25 cellular contexts compared by ENCODE assay signal in genomic region chr18:8773980-8774379, GRCh38.
A peak's percentile ranks its signal among the peaks of the same experiment; 100 is the strongest.
DNase-seq lines count a peak whose midpoint lies in the region; ATAC-seq, FAIRE-seq and TF ChIP-seq lines count a peak whose summit lies in the region.
"Had no signal": no experiment of that assay in that cellular context is flagged by ENCODE, and none has a peak within 500 bp of the region (broad histone marks: within the 10 kb centered on the region; RNA-seq: fewer than 3 reads in every experiment).

No MANE protein-coding gene starts in this region.

- H3K4me3 Mint-ChIP-seq in progenitor cell of endocrine pancreas (ENCODE audit: low read depth) (no peak overlapping the region), glutamatergic neuron (ENCODE audit: unreplicated experiment) (no peak overlapping the region)
- H3K4me3 Mint-ChIP-seq: activated naive CD8-positive, alpha-beta T cell treated with anti-CD3 and anti-CD28 coated beads, Interleukin-2, amount 50 U/mL, for 24 hours; IgD-negative memory B cell; nephron; T-helper 2 cell treated with Interferon-gamma antibody and Interleukin-4, amounts not matched to agents 5 μg/mL and 100 μg/mL, for 36 hours had no signal

- no peaks in the 10 kb centered on the region for H3K27me3 ChIP-seq in HepG2 (ENCODE audit: control insufficient read depth in 1 of 2, insufficient read depth in 2 of 2, low read length in 2 of 2)
- no peaks in the 10 kb centered on the region for H3K27me3 ChIP-seq in right lobe of liver
- H3K27me3 ChIP-seq: brain microvascular endothelial cell, heart right ventricle had no signal

- no peaks in the 10 kb centered on the region for H4K20me1 ChIP-seq in HepG2 (ENCODE audit: insufficient read depth, low read length)

- H3K4me2 ChIP-seq in HepG2 (ENCODE audit: low read depth, low read length): no peak overlapping the region

- H3K27ac Mint-ChIP-seq in progenitor cell of endocrine pancreas (peak overlapping the region; percentile 67), glutamatergic neuron (ENCODE audit: unreplicated experiment) (no peak overlapping the region)
- H3K27ac Mint-ChIP-seq: activated naive CD8-positive, alpha-beta T cell treated with anti-CD3 and anti-CD28 coated beads, Interleukin-2, amount 50 U/mL, for 24 hours; nephron; T-helper 2 cell treated with Interferon-gamma antibody and Interleukin-4, amounts not matched to agents 5 μg/mL and 100 μg/mL, for 36 hours had no signal

- DNase-seq in HepG2 (ENCODE audit: low spot score) (no peak), right lobe of liver (no peak), fibroblast of mammary gland (ENCODE audit: low read depth) (peak; percentile 20), progenitor cell of endocrine pancreas (ENCODE audit: low spot score, unreplicated experiment) (no peak), glutamatergic neuron (no peak), NCI-H2081 treated with DMSO at 0.1 percent for 48 hours (lab: John Stamatoyannopoulos, UW) (no peak), dedifferentiated amniotic fluid mesenchymal stem cell (ENCODE audit: extremely low spot score) (no peak)
- DNase-seq: 8988T; activated CD8-positive, alpha-beta memory T cell treated with anti-CD3 and anti-CD28 coated beads, Interleukin-2, amount 50 U/mL, for 4 hours; activated naive CD8-positive, alpha-beta T cell treated with anti-CD3 and anti-CD28 coated beads, Interleukin-2, amount 50 U/mL, for 24 hours; brain microvascular endothelial cell; DMS79; effector memory CD4-positive, alpha-beta T cell; heart right ventricle; left colon; midbrain; NCI-H1436; NCI-H2171 had no signal

- intact Hi-C loops in HepG2 (cut with micrococcal nuclease; ENCODE audit: unreplicated experiment): no loop called here
- intact Hi-C loops in right lobe of liver (cut with DNase I): no loop called here

- no peak for TF ChIP-seq RAD21 in HepG2 (CRISPR knock-in tag; IDR thresholded peaks at IDR 0.05)

- no peak for TF ChIP-seq EP300 in HepG2 (IDR thresholded peaks at IDR 0.05; ENCODE audit: low read depth in 2 of 2, low read length in 2 of 2)
- TF ChIP-seq EP300 in HepG2 (CRISPR knock-in tag; IDR thresholded peaks at IDR 0.05; ENCODE audit: borderline replicate concordance): no peak

- no peak overlapping the region for H3K9ac ChIP-seq in HepG2 (ENCODE audit: insufficient read depth, low read depth, low read length)

- H3K79me2 ChIP-seq in HepG2 (ENCODE audit: insufficient read depth, low read length): no peaks in the 10 kb centered on the region

- H2AFZ ChIP-seq in HepG2 (ENCODE audit: low read length): no peak overlapping the region

- no TSS peak for BruUV-seq in HepG2 (replicated peaks; lab: Mats Ljungman, UMichigan)

- no peaks in the 10 kb centered on the region for H3K4me1 ChIP-seq in HepG2 (ENCODE audit: insufficient read depth, low read length)
- H3K4me1 ChIP-seq in right lobe of liver: no peaks in the 10 kb centered on the region

- TF ChIP-seq POLR2A in HepG2 (IDR thresholded peaks at IDR 0.05; ENCODE audit: insufficient read depth in 1 of 2, low read depth in 2 of 2, low read length in 2 of 2): no peak
- TF ChIP-seq POLR2A in right lobe of liver (IDR thresholded peaks at IDR 0.05): no peak

- H3K4me1 Mint-ChIP-seq in progenitor cell of endocrine pancreas (ENCODE audit: low read depth) (peaks cover 24% of the 10 kb centered on the region), glutamatergic neuron (ENCODE audit: low read depth, unreplicated experiment) (peaks cover 16% of the 10 kb centered on the region)
- H3K4me1 Mint-ChIP-seq: activated naive CD8-positive, alpha-beta T cell treated with anti-CD3 and anti-CD28 coated beads, Interleukin-2, amount 50 U/mL, for 24 hours; IgD-negative memory B cell had no signal

- H3K27ac ChIP-seq in HepG2 (ENCODE audit: extremely low read length, insufficient read depth, low read length) (no peak overlapping the region), right lobe of liver (no peak overlapping the region)
- H3K27ac ChIP-seq: brain microvascular endothelial cell, heart right ventricle, thoracic aorta had no signal

- POLR2A ChIA-PET in HepG2 (lab: Yijun Ruan, JAX): no interaction called here

- FAIRE-seq in HepG2 (lab: Jason Lieb, UNC): no peak
- FAIRE-seq: GM12878 had no signal

- H3K4me3 ChIP-seq in HepG2 (replicated peaks in 1 of 3; ENCODE audit: insufficient read depth in 1 of 3, low read depth in 2 of 3, low read length in 3 of 3) (no peak overlapping the region), right lobe of liver (no peak overlapping the region), fibroblast of mammary gland (ENCODE audit: control insufficient read depth, low read depth, low read length) (no peak overlapping the region)
- H3K4me3 ChIP-seq: GM12878, heart right ventricle, thoracic aorta had no signal

- no peak for ATAC-seq in HepG2
- ATAC-seq in right lobe of liver: no peak
- no peak for ATAC-seq in GM21786 (IDR thresholded peaks at IDR 0.05; ENCODE audit: unreplicated experiment)
- ATAC-seq: activated naive CD8-positive, alpha-beta T cell treated with anti-CD3 and anti-CD28 coated beads, Interleukin-2, amount 50 U/mL, for 24 hours; GM12878; left colon; SK-N-SH treated with all-trans-retinoic acid at 6 μM for 48 hours had no signal

- TF ChIP-seq CTCF in HepG2 (CRISPR knock-in tag; IDR thresholded peaks at IDR 0.05) (no peak), right lobe of liver (IDR thresholded peaks at IDR 0.05) (no peak), fibroblast of mammary gland (conservative IDR thresholded peaks at IDR 0.05; ENCODE audit: control insufficient read depth, insufficient read depth, low read depth, low read length) (no peak), progenitor cell of endocrine pancreas (IDR thresholded peaks at IDR 0.05; ENCODE audit: unreplicated experiment) (no peak), glutamatergic neuron (IDR thresholded peaks at IDR 0.05; ENCODE audit: partially characterized antibody, unreplicated experiment) (no peak)

- no peaks in the 10 kb centered on the region for H3K27me3 Mint-ChIP-seq in progenitor cell of endocrine pancreas
- H3K27me3 Mint-ChIP-seq in glutamatergic neuron (ENCODE audit: unreplicated experiment): no peaks in the 10 kb centered on the region
- H3K27me3 Mint-ChIP-seq: activated naive CD8-positive, alpha-beta T cell treated with anti-CD3 and anti-CD28 coated beads, Interleukin-2, amount 50 U/mL, for 24 hours had no signal

- 90% methylated on average over 5 of the region's 5 CpGs for WGBS in HepG2 (ENCODE audit: low lambda C conversion rate)
- 77% methylated on average over 3 of the region's 5 CpGs for WGBS in right lobe of liver (ENCODE audit: insufficient coverage, low coverage, low lambda C conversion rate, missing lambda C conversion rate)

- H3K36me3 Mint-ChIP-seq in progenitor cell of endocrine pancreas (ENCODE audit: insufficient read depth): peaks cover 2% of the 10 kb centered on the region
- H3K36me3 Mint-ChIP-seq in glutamatergic neuron (ENCODE audit: unreplicated experiment): no peaks in the 10 kb centered on the region

- in situ Hi-C loops in HepG2 (cut with HindIII; ENCODE audit: extremely low pct_ligation_motif_present, low pct_unique_long_range_greater_than_20kb): no loop called here

- H3K9me3 ChIP-seq in HepG2 (ENCODE audit: low read length): no peaks in the 10 kb centered on the region
- H3K9me3 ChIP-seq in right lobe of liver: no peaks in the 10 kb centered on the region
- H3K9me3 ChIP-seq: heart right ventricle, thoracic aorta had no signal

- CTCF ChIA-PET in HepG2 (lab: Yijun Ruan, JAX; ENCODE audit: low intra/inter-chr PET ratio, low total read pairs): no interaction called here

- H3K9me3 Mint-ChIP-seq in progenitor cell of endocrine pancreas (ENCODE audit: low read depth) (no peaks in the 10 kb centered on the region), glutamatergic neuron (ENCODE audit: unreplicated experiment) (peaks cover 3% of the 10 kb centered on the region)
- H3K9me3 Mint-ChIP-seq: activated naive CD8-positive, alpha-beta T cell treated with anti-CD3 and anti-CD28 coated beads, Interleukin-2, amount 50 U/mL, for 24 hours; IgD-negative memory B cell; nephron; T-helper 2 cell treated with Interferon-gamma antibody and Interleukin-4, amounts not matched to agents 5 μg/mL and 100 μg/mL, for 36 hours had no signal

- no peaks in the 10 kb centered on the region for H3K36me3 ChIP-seq in HepG2 (replicated peaks in 1 of 2; ENCODE audit: control insufficient read depth in 1 of 2, insufficient read depth in 2 of 2, low read length in 2 of 2)
- H3K36me3 ChIP-seq in right lobe of liver: no peaks in the 10 kb centered on the region
- H3K36me3 ChIP-seq: heart right ventricle, thoracic aorta had no signal

TF ChIP-seq in HepG2, 621 proteins besides CTCF, POLR2A, EP300 and RAD21:
- TF ChIP-seq PBX2 (CRISPR knock-in tag; IDR thresholded peaks at IDR 0.05) (no peak), ATF7 (IDR thresholded peaks at IDR 0.05) (peak; percentile 62), ATF7 (CRISPR knock-in tag; IDR thresholded peaks at IDR 0.05) (no peak)
